2 cellular contexts compared by ENCODE assay signal in genomic region chr5:71457106-71457505, GRCh38.
TF ChIP-seq lines count a peak whose summit lies in the region.

No MANE protein-coding gene starts in this region.

TF ChIP-seq in IMR-90, 13 proteins besides CTCF, POLR2A, EP300 and RAD21:
- TF ChIP-seq MAFK (IDR thresholded peaks at IDR 0.05; ENCODE audit: low read depth, low read length) (no peak), CEBPB (IDR thresholded peaks at IDR 0.05; ENCODE audit: low read depth, low read length) (no peak), FOS (IDR thresholded peaks at IDR 0.05; ENCODE audit: low read depth, low read length) (no peak), BHLHE40 (IDR thresholded peaks at IDR 0.05; ENCODE audit: low read depth, low read length) (no peak), RFX5 (IDR thresholded peaks at IDR 0.05; ENCODE audit: low read depth, low read length) (no peak), CHD1 (IDR thresholded peaks at IDR 0.05; ENCODE audit: low read depth, low read length) (no peak), NFE2L2 (IDR thresholded peaks at IDR 0.05; ENCODE audit: low read depth, low read length) (no peak), MAZ (IDR thresholded peaks at IDR 0.05; ENCODE audit: borderline replicate concordance, low read depth, low read length) (no peak), SMC3 (IDR thresholded peaks at IDR 0.05; ENCODE audit: low read depth, low read length) (no peak), RCOR1 (IDR thresholded peaks at IDR 0.05; ENCODE audit: insufficient replicate concordance, low read length) (no peak), MXI1 (IDR thresholded peaks at IDR 0.05; ENCODE audit: borderline replicate concordance, low read depth, low read length) (no peak)
- TF ChIP-seq, protein P1, sequence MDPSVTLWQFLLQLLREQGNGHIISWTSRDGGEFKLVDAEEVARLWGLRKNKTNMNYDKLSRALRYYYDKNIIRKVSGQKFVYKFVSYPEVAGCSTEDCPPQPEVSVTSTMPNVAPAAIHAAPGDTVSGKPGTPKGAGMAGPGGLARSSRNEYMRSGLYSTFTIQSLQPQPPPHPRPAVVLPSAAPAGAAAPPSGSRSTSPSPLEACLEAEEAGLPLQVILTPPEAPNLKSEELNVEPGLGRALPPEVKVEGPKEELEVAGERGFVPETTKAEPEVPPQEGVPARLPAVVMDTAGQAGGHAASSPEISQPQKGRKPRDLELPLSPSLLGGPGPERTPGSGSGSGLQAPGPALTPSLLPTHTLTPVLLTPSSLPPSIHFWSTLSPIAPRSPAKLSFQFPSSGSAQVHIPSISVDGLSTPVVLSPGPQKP (IDR thresholded peaks at IDR 0.05; ENCODE audit: borderline replicate concordance, low read depth, low read length): no peak
- TF ChIP-seq, protein P2, sequence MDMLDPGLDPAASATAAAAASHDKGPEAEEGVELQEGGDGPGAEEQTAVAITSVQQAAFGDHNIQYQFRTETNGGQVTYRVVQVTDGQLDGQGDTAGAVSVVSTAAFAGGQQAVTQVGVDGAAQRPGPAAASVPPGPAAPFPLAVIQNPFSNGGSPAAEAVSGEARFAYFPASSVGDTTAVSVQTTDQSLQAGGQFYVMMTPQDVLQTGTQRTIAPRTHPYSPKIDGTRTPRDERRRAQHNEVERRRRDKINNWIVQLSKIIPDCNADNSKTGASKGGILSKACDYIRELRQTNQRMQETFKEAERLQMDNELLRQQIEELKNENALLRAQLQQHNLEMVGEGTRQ (IDR thresholded peaks at IDR 0.05; ENCODE audit: low read depth, low read length): no peak

TF ChIP-seq in K562, 482 proteins besides CTCF, POLR2A, EP300 and RAD21:
- TF ChIP-seq PRDM10 (IDR thresholded peaks at IDR 0.05; ENCODE audit: partially characterized antibody) (peak; percentile 25), BCOR (IDR thresholded peaks at IDR 0.05) (0 out of 2 replicates have a peak, but pooled peaks have one; percentile 14), ZNF212 (CRISPR knock-in tag; IDR thresholded peaks at IDR 0.05) (no peak), ZFP91 (CRISPR knock-in tag; IDR thresholded peaks at IDR 0.05) (no peak), JUND (IDR thresholded peaks at IDR 0.05; ENCODE audit: borderline replicate concordance, low read depth, low read length) (no peak), JUND (tag; IDR thresholded peaks at IDR 0.05; ENCODE audit: borderline replicate concordance, low read depth, low read length) (no peak), MCM3 (IDR thresholded peaks at IDR 0.05) (no peak), HNRNPUL1 (IDR thresholded peaks at IDR 0.05; ENCODE audit: low read length) (no peak), CHCHD3 (CRISPR knock-in tag; IDR thresholded peaks at IDR 0.05) (no peak), ATF7 (IDR thresholded peaks at IDR 0.05) (no peak), TCF15 (CRISPR knock-in tag; IDR thresholded peaks at IDR 0.05) (no peak), CREB3 (tag; conservative IDR thresholded peaks at IDR 0.05; ENCODE audit: low read depth) (no peak), ZNF274 (IDR thresholded peaks at IDR 0.05; ENCODE audit: borderline replicate concordance, low read depth, low read length) (no peak), HDAC1 (IDR thresholded peaks at IDR 0.05) (no peak), ZC3H11A (IDR thresholded peaks at IDR 0.05; ENCODE audit: low read depth, low read length) (no peak), BHLHE40 (IDR thresholded peaks at IDR 0.05; ENCODE audit: low read length) (no peak), NR2C2 (CRISPR knock-in tag; IDR thresholded peaks at IDR 0.05) (no peak), NR2C2 (tag; IDR thresholded peaks at IDR 0.05) (no peak), GTF2A2 (tag; IDR thresholded peaks at IDR 0.05) (no peak), EGR1 (conservative IDR thresholded peaks at IDR 0.05) (no peak), PML (IDR thresholded peaks at IDR 0.05; ENCODE audit: low read length) (no peak), ZNF639 (CRISPR knock-in tag; conservative IDR thresholded peaks at IDR 0.05 in 1 of 2, IDR thresholded peaks at IDR 0.05 in 1 of 2) (no peak), ZNF184 (CRISPR knock-in tag; IDR thresholded peaks at IDR 0.05) (no peak), POLR2AphosphoS5 (IDR thresholded peaks at IDR 0.05; ENCODE audit: control insufficient read depth, insufficient read depth, low read depth, low read length) (no peak), NRF1 (conservative IDR thresholded peaks at IDR 0.05 in 1 of 2, IDR thresholded peaks at IDR 0.05 in 1 of 2) (no peak), MECOM (CRISPR knock-in tag; IDR thresholded peaks at IDR 0.05) (no peak), HLTF (IDR thresholded peaks at IDR 0.05) (0 out of 2 replicates have a peak, but pooled peaks have one; percentile 21), SMAD1 (IDR thresholded peaks at IDR 0.05; ENCODE audit: low read depth, low read length, partially characterized antibody) (no peak), PTRF (tag; IDR thresholded peaks at IDR 0.05) (no peak), MEF2A (IDR thresholded peaks at IDR 0.05; ENCODE audit: control insufficient read depth, low read depth, low read length) (no peak), CEBPZ (IDR thresholded peaks at IDR 0.05; ENCODE audit: borderline replicate concordance, low read depth, low read length) (no peak), ADNP (tag; IDR thresholded peaks at IDR 0.05) (peak; percentile 38; the same call in 1 of the 2 replicates), ZNF197 (CRISPR knock-in tag; IDR thresholded peaks at IDR 0.05; ENCODE audit: low read depth) (no peak), CXXC5 (CRISPR knock-in tag; IDR thresholded peaks at IDR 0.05) (0 out of 2 replicates have a peak, but pooled peaks have one; percentile 14), HEY1 (CRISPR knock-in tag; IDR thresholded peaks at IDR 0.05; ENCODE audit: borderline replicate concordance) (no peak), ZNF512 (tag; IDR thresholded peaks at IDR 0.05) (0 out of 2 replicates have a peak, but pooled peaks have one; percentile 42)
- TF ChIP-seq, protein P3, sequence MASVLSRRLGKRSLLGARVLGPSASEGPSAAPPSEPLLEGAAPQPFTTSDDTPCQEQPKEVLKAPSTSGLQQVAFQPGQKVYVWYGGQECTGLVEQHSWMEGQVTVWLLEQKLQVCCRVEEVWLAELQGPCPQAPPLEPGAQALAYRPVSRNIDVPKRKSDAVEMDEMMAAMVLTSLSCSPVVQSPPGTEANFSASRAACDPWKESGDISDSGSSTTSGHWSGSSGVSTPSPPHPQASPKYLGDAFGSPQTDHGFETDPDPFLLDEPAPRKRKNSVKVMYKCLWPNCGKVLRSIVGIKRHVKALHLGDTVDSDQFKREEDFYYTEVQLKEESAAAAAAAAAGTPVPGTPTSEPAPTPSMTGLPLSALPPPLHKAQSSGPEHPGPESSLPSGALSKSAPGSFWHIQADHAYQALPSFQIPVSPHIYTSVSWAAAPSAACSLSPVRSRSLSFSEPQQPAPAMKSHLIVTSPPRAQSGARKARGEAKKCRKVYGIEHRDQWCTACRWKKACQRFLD (CRISPR knock-in tag; IDR thresholded peaks at IDR 0.05): no peak
- TF ChIP-seq, protein P4, sequence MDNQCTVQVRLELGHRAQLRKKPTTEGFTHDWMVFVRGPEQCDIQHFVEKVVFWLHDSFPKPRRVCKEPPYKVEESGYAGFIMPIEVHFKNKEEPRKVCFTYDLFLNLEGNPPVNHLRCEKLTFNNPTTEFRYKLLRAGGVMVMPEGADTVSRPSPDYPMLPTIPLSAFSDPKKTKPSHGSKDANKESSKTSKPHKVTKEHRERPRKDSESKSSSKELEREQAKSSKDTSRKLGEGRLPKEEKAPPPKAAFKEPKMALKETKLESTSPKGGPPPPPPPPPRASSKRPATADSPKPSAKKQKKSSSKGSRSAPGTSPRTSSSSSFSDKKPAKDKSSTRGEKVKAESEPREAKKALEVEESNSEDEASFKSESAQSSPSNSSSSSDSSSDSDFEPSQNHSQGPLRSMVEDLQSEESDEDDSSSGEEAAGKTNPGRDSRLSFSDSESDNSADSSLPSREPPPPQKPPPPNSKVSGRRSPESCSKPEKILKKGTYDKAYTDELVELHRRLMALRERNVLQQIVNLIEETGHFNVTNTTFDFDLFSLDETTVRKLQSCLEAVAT (IDR thresholded peaks at IDR 0.05): 0 out of 4 replicates have a peak, but pooled peaks of 1 of the 2 experiments have one; percentile 28
